Comparison of ENCODE assay signal across 14 cellular contexts in genomic region chr17:75102385-75102821, GRCh38. TPM values are rescaled to one million over a fixed set of nuclear protein-coding genes. Genes with fewer than 3 reads are reported as not detected.
DNase-seq lines count a peak whose midpoint lies in the region; ATAC-seq and TF ChIP-seq lines count a peak whose summit lies in the region.
"Had no signal": no experiment of that assay in that cellular context is flagged by ENCODE, and none has a peak within 500 bp of the region (broad histone marks: within the 10 kb centered on the region; RNA-seq: fewer than 3 reads in every experiment).

No MANE protein-coding gene starts in this region.

- no peak for TF ChIP-seq CTCF in BE2C (IDR thresholded peaks at IDR 0.05; ENCODE audit: low read depth, low read length)

- no peaks in the 10 kb centered on the region for H3K9me3 ChIP-seq in BE2C
- H3K9me3 ChIP-seq: Caco-2 had no signal

- H3K4me3 ChIP-seq in BE2C (ENCODE audit: low read depth, low read length) = no peak overlapping the region

- peak; percentile 60 for ATAC-seq in GM21723 (IDR thresholded peaks at IDR 0.05; ENCODE audit: unreplicated experiment)

- no peaks in the 10 kb centered on the region for H3K36me3 ChIP-seq in BE2C

- no peaks in the 10 kb centered on the region for H3K27me3 ChIP-seq in BE2C

- peak; percentile 79 for DNase-seq in DMS153 treated with DMSO at 0.1 percent for 48 hours (lab: John Stamatoyannopoulos, UW; ENCODE audit: unreplicated experiment)
- DNase-seq in NOMO-1 treated with dmso at 0.1 percent for 144 hours (lab: John Stamatoyannopoulos, UW; ENCODE audit: unreplicated experiment) = peak; percentile 26
- DNase-seq in germinal center (ENCODE audit: low spot score) = peak; percentile 70
- DNase-seq in AG20443 (ENCODE audit: low spot score) = no peak
- no peak for DNase-seq in BE2C
- no peak for DNase-seq in hepatic stellate cell (ENCODE audit: low spot score)
- no peak for DNase-seq in stimulated activated CD4-positive, alpha-beta T cell treated with anti-CD3 and anti-CD28 coated beads, Interleukin-1b, Interleukin-23, amount 100 ng/mL, for 48 hours
- DNase-seq: activated CD4-positive, CD25-positive, alpha-beta regulatory T cell; Caco-2; IMR-90; natural killer cell; NCI-H226; SHP77 treated with DMSO at 0.1 percent for 48 hours had no signal

- no peaks in the 10 kb centered on the region for H3K4me1 ChIP-seq in BE2C
- H3K4me1 ChIP-seq: Caco-2 had no signal

RNA-seq across cellular contexts. Expression of gene ARMC7, which starts 7.4 kb away (rescaled TPM):
- 17.7 TPM for polyA plus RNA-seq in BE2C (2012; ENCODE audit: insufficient read depth, insufficient read length, low read depth)

RNA-seq across cellular contexts. Expression of gene SLC16A5, which starts 14.6 kb away (rescaled TPM):
- polyA plus RNA-seq in BE2C (2012; ENCODE audit: insufficient read depth, insufficient read length, low read depth) = not detected

RNA-seq across cellular contexts. Expression of gene NT5C, which starts 29.1 kb away (rescaled TPM):
- 226 TPM for polyA plus RNA-seq in BE2C (2012; ENCODE audit: insufficient read depth, insufficient read length, low read depth)

RNA-seq across cellular contexts. Expression of gene JPT1, which starts 51.9 kb away (rescaled TPM):
- polyA plus RNA-seq in BE2C (2012; ENCODE audit: insufficient read depth, insufficient read length, low read depth) = 474 TPM

RNA-seq across cellular contexts. Expression of gene KCTD2, which starts 55.4 kb away (rescaled TPM):
- polyA plus RNA-seq in BE2C (2012; ENCODE audit: insufficient read depth, insufficient read length, low read depth) = 23.6 TPM

Comparison
In these comparisons a context has a peak if more than half of its experiments do, and no peak if none do; other contexts are left out.
1. DNase-seq: peak in DMS153 treated with DMSO at 0.1 percent for 48 hours (single experiment), NOMO-1 treated with dmso at 0.1 percent for 144 hours (single experiment) and germinal center (single experiment); none in AG20443 (single experiment), BE2C (single experiment), hepatic stellate cell (single experiment) and stimulated activated CD4-positive, alpha-beta T cell treated with anti-CD3 and anti-CD28 coated beads, Interleukin-1b, Interleukin-23, amount 100 ng/mL, for 48 hours (single experiment).